14 cellular contexts compared by ENCODE assay signal in genomic region chr3:55373413-55373812, GRCh38.
DNase-seq lines count a peak whose midpoint lies in the region; ATAC-seq, FAIRE-seq and TF ChIP-seq lines count a peak whose summit lies in the region.
"Had no signal": no experiment of that assay in that cellular context is flagged by ENCODE, and none has a peak within 500 bp of the region (broad histone marks: within the 10 kb centered on the region; RNA-seq: fewer than 3 reads in every experiment).

No MANE protein-coding gene starts in this region.

- H3K36me3 ChIP-seq in GM23338 (ENCODE audit: insufficient read depth) (no peaks in the 10 kb centered on the region), GM12878 (ENCODE audit: control insufficient read depth in 2 of 2, insufficient read depth in 2 of 2, low read length in 1 of 2) (no peaks in the 10 kb centered on the region)
- H3K36me3 ChIP-seq: BLaER1 treated with 17β-estradiol and CSF1 and Interleukin-3, amounts not matched to agents 10 nM and 100 nM had no signal

- H3K79me2 ChIP-seq in GM23338 (replicated peaks; ENCODE audit: insufficient read depth) (no peaks in the 10 kb centered on the region), GM12878 (ENCODE audit: control insufficient read depth, insufficient read depth, low read length) (no peaks in the 10 kb centered on the region)

- in situ Hi-C loops in GM12878 (cut with MboI) = no loop called here

- no peak overlapping the region for H3K27ac ChIP-seq in GM23338 (ENCODE audit: low read depth)
- H3K27ac ChIP-seq in GM12878 (ENCODE audit: control insufficient read depth, insufficient read depth) = no peak overlapping the region
- H3K27ac ChIP-seq: BLaER1 treated with 17β-estradiol and CSF1 and Interleukin-3, amounts not matched to agents 10 nM and 100 nM had no signal

- ATAC-seq in GM23338 = no peak
- ATAC-seq in GM12878 = no peak

- H3K27me3 ChIP-seq in GM23338 (ENCODE audit: insufficient read depth) (no peaks in the 10 kb centered on the region), GM12878 (replicated peaks in 1 of 2; ENCODE audit: control insufficient read depth in 2 of 2, insufficient read depth in 2 of 2, low read length in 1 of 2) (no peaks in the 10 kb centered on the region)
- H3K27me3 ChIP-seq: BLaER1 treated with 17β-estradiol and CSF1 and Interleukin-3, amounts not matched to agents 10 nM and 100 nM had no signal

- no TSS peak for BruUV-seq in GM12878 (replicated peaks; lab: Mats Ljungman, UMichigan)

- SMC1A ChIA-PET in GM12878 (lab: Charles Lee; ENCODE audit: uncharacterized antibody, unreplicated experiment) = no interaction called here

- no peak overlapping the region for H3K4me2 ChIP-seq in GM23338
- H3K4me2 ChIP-seq in GM12878 (ENCODE audit: control insufficient read depth, insufficient read depth) = no peak overlapping the region
- H3K4me2 ChIP-seq: BLaER1 treated with 17β-estradiol and CSF1 and Interleukin-3, amounts not matched to agents 10 nM and 100 nM had no signal

- H2AFZ ChIP-seq in GM23338 (peak overlapping the region; percentile 53; the same call in 1 of the 2 replicates), GM12878 (ENCODE audit: control insufficient read depth, low read depth, low read length) (no peak overlapping the region)

- no peak overlapping the region for H3K9ac ChIP-seq in GM12878 (ENCODE audit: control insufficient read depth, insufficient read depth, low read length)
- H3K9ac ChIP-seq: BLaER1 treated with 17β-estradiol and CSF1 and Interleukin-3, amounts not matched to agents 10 nM and 100 nM had no signal

- TF ChIP-seq CTCF in GM23338 (conservative IDR thresholded peaks at IDR 0.05; ENCODE audit: low read depth in 2 of 2) = no peak
- no peak for TF ChIP-seq CTCF in GM12878 (IDR thresholded peaks at IDR 0.05 in 2 of 3, conservative IDR thresholded peaks at IDR 0.05 in 1 of 3; ENCODE audit: control insufficient read depth in 2 of 3, extremely low read depth in 1 of 3, insufficient read depth in 1 of 3, low read depth in 3 of 3, low read length in 3 of 3)

- no peaks in the 10 kb centered on the region for H3K4me1 Mint-ChIP-seq in GM23338
- H3K4me1 Mint-ChIP-seq: CD4-positive, CD25-positive, alpha-beta regulatory T cell had no signal

- TF ChIP-seq EP300 in GM12878 (IDR thresholded peaks at IDR 0.05; ENCODE audit: borderline replicate concordance in 1 of 2, control insufficient read depth in 1 of 2, low read depth in 2 of 2, low read length in 2 of 2) = no peak

- TF ChIP-seq POLR2A in GM12878 (IDR thresholded peaks at IDR 0.05; ENCODE audit: low read depth, low read length) = no peak

- no peak overlapping the region for H3K27ac Mint-ChIP-seq in GM23338
- H3K27ac Mint-ChIP-seq: CD4-positive, CD25-positive, alpha-beta regulatory T cell had no signal

- CTCF ChIA-PET in GM12878 (lab: Yijun Ruan, JAX) = no interaction called here

- H3K36me3 Mint-ChIP-seq in GM23338 (ENCODE audit: low read depth) = no peaks in the 10 kb centered on the region
- H3K36me3 Mint-ChIP-seq: CD4-positive, CD25-positive, alpha-beta regulatory T cell had no signal

- no peak for DNase-seq in GM23338 (ENCODE audit: low spot score)
- DNase-seq in GM12878 (ENCODE audit: low read depth, low spot score) = no peak
- peak; percentile 7 for DNase-seq in iPS-NIHi11 (ENCODE audit: low spot score)
- DNase-seq in renal cortical epithelial cell (ENCODE audit: low read depth) = peak; percentile 7
- DNase-seq in GM19238 (ENCODE audit: insufficient read length, low spot score) = no peak
- DNase-seq in GDM1 (lab: John Stamatoyannopoulos, UW) = no peak
- DNase-seq in stimulated activated naive CD4-positive, alpha-beta T cell (lab: John Stamatoyannopoulos, UW) = no peak
- DNase-seq: 8988T; ACHN; CD4-positive, CD25-positive, alpha-beta regulatory T cell; DMS53; HCEC 1CT had no signal

- no peak for FAIRE-seq in GM12878 (lab: Jason Lieb, UNC)
- FAIRE-seq: GM18507 had no signal

- TF ChIP-seq RAD21 in GM12878 (IDR thresholded peaks at IDR 0.05; ENCODE audit: insufficient read depth, low read depth, low read length) = no peak

- H3K4me3 Mint-ChIP-seq in GM23338 = no peak overlapping the region
- H3K4me3 Mint-ChIP-seq: CD4-positive, CD25-positive, alpha-beta regulatory T cell had no signal

- no peaks in the 10 kb centered on the region for H3K9me3 ChIP-seq in GM12878 (replicated peaks; ENCODE audit: control insufficient read depth, insufficient read depth, low read length)
- H3K9me3 ChIP-seq: BLaER1 treated with 17β-estradiol and CSF1 and Interleukin-3, amounts not matched to agents 10 nM and 100 nM had no signal

- no peak overlapping the region for H3K4me3 ChIP-seq in GM23338
- H3K4me3 ChIP-seq in GM12878 = no peak overlapping the region
- H3K4me3 ChIP-seq: BLaER1 treated with 17β-estradiol and CSF1 and Interleukin-3, amounts not matched to agents 10 nM and 100 nM had no signal

- POLR2A ChIA-PET in GM12878 (lab: Charles Lee) = no interaction called here

- H3K4me1 ChIP-seq in GM23338 (ENCODE audit: insufficient read depth) (no peaks in the 10 kb centered on the region), GM12878 (ENCODE audit: control insufficient read depth, insufficient read depth, low read length) (peaks cover 5% of the 10 kb centered on the region)

- 45% methylated on average over 5 of the region's 5 CpGs for WGBS in GM12878 (ENCODE audit: insufficient coverage, insufficient replicate concordance, low lambda C conversion rate, missing lambda C conversion rate)

- no peaks in the 10 kb centered on the region for H3K9me3 Mint-ChIP-seq in GM23338

- H3F3A ChIP-seq in GM23338 (replicated peaks; ENCODE audit: low read depth) = no peaks in the 10 kb centered on the region

- H4K20me1 ChIP-seq in GM23338 (replicated peaks; ENCODE audit: insufficient read depth) (no peaks in the 10 kb centered on the region), GM12878 (ENCODE audit: control insufficient read depth, insufficient read depth) (no peaks in the 10 kb centered on the region)
- H4K20me1 ChIP-seq: BLaER1 treated with 17β-estradiol and CSF1 and Interleukin-3, amounts not matched to agents 10 nM and 100 nM had no signal

- intact Hi-C loops in GM12878 (cut with micrococcal nuclease; ENCODE audit: unreplicated experiment) = no loop called here

- H3K27me3 Mint-ChIP-seq in GM23338 (ENCODE audit: insufficient read depth, low read depth, poor library complexity) = no peaks in the 10 kb centered on the region

- 0 out of 2 replicates have a peak, but pooled peaks cover 3% of the 10 kb centered on the region for H3K9me2 ChIP-seq in GM23338 (ENCODE audit: insufficient read depth)

- RAD21 ChIA-PET in GM12878 (lab: Charles Lee; ENCODE audit: unreplicated experiment) = no interaction called here

TF ChIP-seq in GM23338, 12 proteins besides CTCF, POLR2A, EP300 and RAD21 (continues in another document):
- TF ChIP-seq ETS1 (IDR thresholded peaks at IDR 0.05) = no peak
- no peak for TF ChIP-seq JUNB (IDR thresholded peaks at IDR 0.05; ENCODE audit: unreplicated experiment)
- no peak for TF ChIP-seq NANOG (IDR thresholded peaks at IDR 0.05; ENCODE audit: borderline replicate concordance)
- TF ChIP-seq EZH2phosphoT487 (IDR thresholded peaks at IDR 0.05; ENCODE audit: unreplicated experiment) = no peak

TF ChIP-seq in GM12878, 131 proteins besides CTCF, POLR2A, EP300 and RAD21:
- TF ChIP-seq POLR2AphosphoS2 (IDR thresholded peaks at IDR 0.05; ENCODE audit: low read depth, low read length) = no peak
- no peak for TF ChIP-seq IKZF1 (conservative IDR thresholded peaks at IDR 0.05)
- no peak for TF ChIP-seq KAT2A (conservative IDR thresholded peaks at IDR 0.05; ENCODE audit: control insufficient read depth, low read depth, low read length)
- no peak for TF ChIP-seq JUND (IDR thresholded peaks at IDR 0.05; ENCODE audit: low read depth, low read length)
- TF ChIP-seq CHD2 (IDR thresholded peaks at IDR 0.05; ENCODE audit: borderline replicate concordance, low read depth, low read length) = no peak
- TF ChIP-seq MLLT1 (IDR thresholded peaks at IDR 0.05) = 0 out of 2 replicates have a peak, but pooled peaks have one; percentile 40
- TF ChIP-seq PRDM15 (CRISPR knock-in tag; IDR thresholded peaks at IDR 0.05) = no peak

Comparison
In these comparisons a context has a peak if more than half of its experiments do, and no peak if none do; other contexts are left out.
1. DNase-seq: peak in iPS-NIHi11 (single experiment) and renal cortical epithelial cell (single experiment); none in GM23338 (single experiment), GM12878 (single experiment), GM19238 (single experiment), GDM1 (single experiment) and stimulated activated naive CD4-positive, alpha-beta T cell (0 of 6).